In the genomic region with DNA sequence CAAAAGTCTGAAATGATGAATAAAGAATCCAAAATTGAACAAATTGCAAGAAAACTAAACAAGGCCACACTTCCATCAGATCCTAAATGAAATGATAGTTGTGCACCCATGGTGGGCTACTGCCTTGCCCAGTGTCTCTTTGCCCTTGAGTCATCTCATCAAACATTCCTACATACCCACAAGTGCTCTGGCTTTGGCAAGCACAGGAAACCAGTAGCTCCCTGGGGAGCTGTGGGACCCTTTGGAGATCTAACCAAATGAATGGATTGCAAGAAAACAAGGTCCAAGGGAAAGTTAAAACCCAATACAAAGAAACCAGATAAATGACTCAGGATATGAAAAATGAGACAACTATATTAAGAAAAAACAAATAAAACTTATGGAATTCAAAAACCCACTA, we compare ENCODE assay signal across 15 cellular contexts.
A peak's percentile ranks its signal among the peaks of the same experiment; 100 is the strongest.
DNase-seq lines count a peak whose midpoint lies in the region; ATAC-seq and TF ChIP-seq lines count a peak whose summit lies in the region.
"Had no signal": no experiment of that assay in that cellular context is flagged by ENCODE, and none has a peak within 500 bp of the region (broad histone marks: within the 10 kb centered on the region; RNA-seq: fewer than 3 reads in every experiment).

No MANE protein-coding gene starts in this region.

- ATAC-seq in lower lobe of right lung, result no peak

- no peak overlapping the region for H3K4me3 Mint-ChIP-seq in nephron progenitor cell
- H3K4me3 Mint-ChIP-seq: CD14-positive monocyte had no signal

- H3K4me1 Mint-ChIP-seq in nephron progenitor cell, result no peaks in the 10 kb centered on the region
- H3K4me1 Mint-ChIP-seq: CD14-positive monocyte had no signal

- H3K27ac Mint-ChIP-seq in nephron progenitor cell, result no peak overlapping the region
- H3K27ac Mint-ChIP-seq: CD14-positive monocyte had no signal

- no peak overlapping the region for H3K27ac ChIP-seq in fibroblast of lung (ENCODE audit: insufficient read depth, low read length)
- H3K27ac ChIP-seq in lower lobe of right lung, result no peak overlapping the region
- no peak overlapping the region for H3K27ac ChIP-seq in esophagus squamous epithelium

- H3K9ac ChIP-seq in fibroblast of lung (ENCODE audit: insufficient read depth, low read length), result no peak overlapping the region

- TF ChIP-seq CTCF in fibroblast of lung (conservative IDR thresholded peaks at IDR 0.05 in 1 of 2, IDR thresholded peaks at IDR 0.05 in 1 of 2; ENCODE audit: low read depth in 1 of 2, low read length in 2 of 2) (no peak), lower lobe of right lung (IDR thresholded peaks at IDR 0.05) (no peak), nephron progenitor cell (IDR thresholded peaks at IDR 0.05) (no peak), GM13977 (IDR thresholded peaks at IDR 0.05; ENCODE audit: extremely low read depth, insufficient read depth, missing control alignments) (no peak), esophagus squamous epithelium (IDR thresholded peaks at IDR 0.05) (no peak)

- H4K20me1 ChIP-seq in fibroblast of lung (ENCODE audit: control insufficient read depth, extremely low read depth, insufficient read depth, low read length), result no peaks in the 10 kb centered on the region

- H3K9me3 Mint-ChIP-seq in nephron progenitor cell, result no peaks in the 10 kb centered on the region
- H3K9me3 Mint-ChIP-seq: CD14-positive monocyte had no signal

- intact Hi-C loops in lower lobe of right lung (cut with DNase I) (no loop called here), esophagus squamous epithelium (cut with DNase I) (no loop called here)

- H3K4me3 ChIP-seq in fibroblast of lung (replicated peaks in 1 of 4; ENCODE audit: control extremely low read depth in 1 of 4, insufficient read depth in 1 of 4, low read depth in 3 of 4, low read length in 4 of 4) (no peak overlapping the region), lower lobe of right lung (no peak overlapping the region), esophagus squamous epithelium (no peak overlapping the region)
- H3K4me3 ChIP-seq: HAP-1 had no signal

- no peak for TF ChIP-seq POLR2A in esophagus squamous epithelium (IDR thresholded peaks at IDR 0.05)

- in situ Hi-C loops in GM13977 (cut with MboI; ENCODE audit: low pct_unique_long_range_greater_than_20kb, low sequenced_read_pairs, unreplicated experiment), result loop anchor here (25.0 kb wide), 1 partner anchor 625 kb away; no protein-coding TSS in a partner anchor

- DNase-seq in HS-5 (ENCODE audit: low read depth) (peak; percentile 14), T1000 (lab: John Stamatoyannopoulos, UW) (peak; percentile 23), fibroblast of lung (ENCODE audit: low read depth in 2 of 2) (peak; percentile 5 to 23), lower lobe of right lung (no peak), nephron progenitor cell (no peak), GM13977 (ENCODE audit: low spot score) (no peak), esophagus squamous epithelium (lab: John Stamatoyannopoulos, UW) (no peak)
- DNase-seq: DMS53, MM.1S, NCI-H1417, NCI-H2029, NCI-H524, SIG-M5 had no signal

- H3K27me3 ChIP-seq in fibroblast of lung (ENCODE audit: control insufficient read depth, insufficient read depth, low read length) (no peaks in the 10 kb centered on the region), lower lobe of right lung (ENCODE audit: low read depth) (no peaks in the 10 kb centered on the region), esophagus squamous epithelium (no peaks in the 10 kb centered on the region)

- H3K9me3 ChIP-seq in fibroblast of lung (ENCODE audit: control insufficient read depth, insufficient read depth, low read depth, low read length), result no peaks in the 10 kb centered on the region
- H3K9me3 ChIP-seq in lower lobe of right lung, result no peaks in the 10 kb centered on the region
- H3K9me3 ChIP-seq in esophagus squamous epithelium, result no peaks in the 10 kb centered on the region
- H3K9me3 ChIP-seq: HAP-1 had no signal

- no peak overlapping the region for H3K4me2 ChIP-seq in fibroblast of lung (ENCODE audit: extremely low read depth, insufficient read depth, low read length)

- no peaks in the 10 kb centered on the region for H3K36me3 Mint-ChIP-seq in nephron progenitor cell (ENCODE audit: low read depth)
- H3K36me3 Mint-ChIP-seq: CD14-positive monocyte had no signal

- no peak overlapping the region for H2AFZ ChIP-seq in fibroblast of lung (ENCODE audit: low read length)

- H3K36me3 ChIP-seq in fibroblast of lung (ENCODE audit: control insufficient read depth, insufficient read depth, low read length) (no peaks in the 10 kb centered on the region), lower lobe of right lung (no peaks in the 10 kb centered on the region), esophagus squamous epithelium (no peaks in the 10 kb centered on the region)
- H3K36me3 ChIP-seq: HAP-1 had no signal

- no peaks in the 10 kb centered on the region for H3K27me3 Mint-ChIP-seq in nephron progenitor cell (ENCODE audit: low read depth, poor library complexity)

- no peaks in the 10 kb centered on the region for H3K79me2 ChIP-seq in fibroblast of lung (ENCODE audit: control insufficient read depth, insufficient read depth, low read length)

- H3K4me1 ChIP-seq in fibroblast of lung (ENCODE audit: control insufficient read depth, extremely low read depth, insufficient read depth, low read length) (no peaks in the 10 kb centered on the region), lower lobe of right lung (no peaks in the 10 kb centered on the region), esophagus squamous epithelium (no peaks in the 10 kb centered on the region)

Comparison
In these comparisons a context has a peak if more than half of its experiments do, and no peak if none do; other contexts are left out.
1. DNase-seq: peak in HS-5 (single experiment), T1000 (single experiment) and fibroblast of lung (2 of 2); none in lower lobe of right lung (single experiment), nephron progenitor cell (single experiment), GM13977 (single experiment) and esophagus squamous epithelium (single experiment).